In genomic region chr19:57903298-57904174, GRCh38 we compare ENCODE assay signal across 7 cellular contexts.
A peak's percentile ranks its signal among the peaks of the same experiment; 100 is the strongest.
DNase-seq lines count a peak whose midpoint lies in the region; ATAC-seq and TF ChIP-seq lines count a peak whose summit lies in the region.
"Had no signal": no experiment of that assay in that cellular context is flagged by ENCODE, and none has a peak within 500 bp of the region (broad histone marks: within the 10 kb centered on the region; RNA-seq: fewer than 3 reads in every experiment).

No MANE protein-coding gene starts in this region.

- CTCF ChIA-PET in HEK293T (lab: Yijun Ruan, JAX) = no interaction called here

- DNase-seq in EH (ENCODE audit: low read depth) (peak; percentile 47), NCI-H526 (lab: John Stamatoyannopoulos, UW) (peak; percentile 28 to 46), germinal center (ENCODE audit: low spot score) (peak; percentile 26), NCI-H1436 treated with DMSO at 0.1 percent for 48 hours (lab: John Stamatoyannopoulos, UW) (no peak), HEK293T (ENCODE audit: extremely low spot score) (no peak)
- DNase-seq: T-cell had no signal

- no peak for ATAC-seq in GM21515 (IDR thresholded peaks at IDR 0.05; ENCODE audit: unreplicated experiment)

- POLR2A ChIA-PET in HEK293T (lab: Yijun Ruan, JAX) = no interaction called here

TF ChIP-seq in HEK293T, 16 proteins besides CTCF, POLR2A, EP300 and RAD21:
- TF ChIP-seq SP1 (IDR thresholded peaks at IDR 0.05) (no peak), HDGF (IDR thresholded peaks at IDR 0.05; ENCODE audit: borderline replicate concordance) (no peak), L3MBTL2 (conservative IDR thresholded peaks at IDR 0.05) (no peak), LEF1 (IDR thresholded peaks at IDR 0.05; ENCODE audit: borderline replicate concordance) (no peak), ZNF384 (IDR thresholded peaks at IDR 0.05) (no peak), NFRKB (IDR thresholded peaks at IDR 0.05) (no peak), FOXA1 (IDR thresholded peaks at IDR 0.05) (no peak), SUZ12 (IDR thresholded peaks at IDR 0.05) (no peak), TARDBP (IDR thresholded peaks at IDR 0.05) (no peak), FOXK2 (IDR thresholded peaks at IDR 0.05) (no peak), FOXM1 (IDR thresholded peaks at IDR 0.05; ENCODE audit: borderline replicate concordance) (no peak), BHLHE40 (IDR thresholded peaks at IDR 0.05; ENCODE audit: borderline replicate concordance) (no peak), ELF4 (IDR thresholded peaks at IDR 0.05) (no peak), CTBP1 (IDR thresholded peaks at IDR 0.05; ENCODE audit: borderline replicate concordance) (no peak), ARNT (IDR thresholded peaks at IDR 0.05) (no peak)
- TF ChIP-seq, protein P1, sequence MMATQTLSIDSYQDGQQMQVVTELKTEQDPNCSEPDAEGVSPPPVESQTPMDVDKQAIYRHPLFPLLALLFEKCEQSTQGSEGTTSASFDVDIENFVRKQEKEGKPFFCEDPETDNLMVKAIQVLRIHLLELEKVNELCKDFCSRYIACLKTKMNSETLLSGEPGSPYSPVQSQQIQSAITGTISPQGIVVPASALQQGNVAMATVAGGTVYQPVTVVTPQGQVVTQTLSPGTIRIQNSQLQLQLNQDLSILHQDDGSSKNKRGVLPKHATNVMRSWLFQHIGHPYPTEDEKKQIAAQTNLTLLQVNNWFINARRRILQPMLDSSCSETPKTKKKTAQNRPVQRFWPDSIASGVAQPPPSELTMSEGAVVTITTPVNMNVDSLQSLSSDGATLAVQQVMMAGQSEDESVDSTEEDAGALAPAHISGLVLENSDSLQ (IDR thresholded peaks at IDR 0.05) = no peak

Comparison
In these comparisons a context has a peak if more than half of its experiments do, and no peak if none do; other contexts are left out.
1. DNase-seq: peak in EH (single experiment), NCI-H526 (2 of 2) and germinal center (single experiment); none in NCI-H1436 treated with DMSO at 0.1 percent for 48 hours (single experiment) and HEK293T (single experiment).